ENCODE assay signal across 8 cellular contexts in the genomic region with DNA sequence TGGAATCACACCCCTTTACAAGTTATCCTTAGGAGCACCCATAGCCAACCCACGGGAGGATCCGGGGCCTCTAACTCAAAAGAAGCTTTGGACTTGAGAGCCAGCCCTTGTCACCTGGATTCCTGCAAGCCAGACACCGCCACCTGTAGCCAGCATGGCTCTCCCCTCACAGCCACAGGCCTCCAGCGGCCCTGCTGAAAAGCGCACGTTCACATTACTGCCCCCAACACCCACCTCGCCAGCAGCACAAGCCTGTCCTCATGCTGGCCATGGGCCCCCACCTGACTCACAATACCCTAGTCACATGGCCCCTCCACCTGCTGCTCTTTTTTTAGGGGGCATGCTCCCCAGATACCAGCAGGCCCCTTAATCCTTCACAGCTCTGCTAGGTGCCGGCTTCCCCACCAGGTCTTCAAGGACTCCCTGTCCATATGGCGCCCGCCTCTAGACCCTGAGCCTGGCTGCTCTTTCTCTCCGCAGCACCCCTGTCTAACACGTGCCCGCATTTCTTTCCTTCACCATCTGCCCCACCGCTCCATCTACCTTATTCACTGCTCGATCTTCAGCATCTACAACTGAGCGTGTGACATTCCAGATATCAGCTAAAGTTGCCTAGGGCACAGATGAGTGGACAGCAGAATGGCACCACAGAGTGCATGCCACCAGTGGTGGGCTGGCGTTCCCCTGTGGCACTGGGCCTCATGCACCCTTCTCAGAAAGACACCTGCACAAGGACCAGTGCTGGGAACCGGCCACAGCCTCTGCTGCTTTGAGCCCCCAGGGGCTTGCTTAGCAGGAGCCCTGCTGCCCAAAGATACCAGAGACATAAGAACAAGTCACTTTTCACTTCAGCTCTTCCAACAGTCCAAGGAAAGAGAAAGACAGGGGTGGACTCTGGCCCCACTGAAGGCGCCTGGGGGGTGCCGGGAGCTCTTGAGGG. TPM values are rescaled to one million over a fixed set of nuclear protein-coding genes. Genes with fewer than 3 reads are reported as not detected.
DNase-seq lines count a peak whose midpoint lies in the region; ATAC-seq and TF ChIP-seq lines count a peak whose summit lies in the region.

No MANE protein-coding gene starts in this region.

- H3K4me3 ChIP-seq in left ventricle myocardium inferior (no peak overlapping the region), right atrium auricular region (no peak overlapping the region), vagina (no peak overlapping the region)

- no peaks in the 10 kb centered on the region for H3K36me3 Mint-ChIP-seq in T-helper 17 cell (ENCODE audit: low read depth)
- peaks cover 0 to 11% (median 0%) of the 10 kb centered on the region in 3 donors for H3K36me3 Mint-ChIP-seq in immature natural killer cell

- no peaks in the 10 kb centered on the region for H3K9me3 Mint-ChIP-seq in immature natural killer cell

- TF ChIP-seq POLR2A in vagina (IDR thresholded peaks at IDR 0.05) = no peak

- H3K27ac ChIP-seq in left ventricle myocardium inferior (replicated peaks) = peak overlapping the region; percentile 44
- no peak overlapping the region for H3K27ac ChIP-seq in right atrium auricular region
- peak overlapping the region; percentile 78 for H3K27ac ChIP-seq in vagina

- H3K27me3 ChIP-seq in left ventricle myocardium inferior (ENCODE audit: low read depth) (no peaks in the 10 kb centered on the region), right atrium auricular region (no peaks in the 10 kb centered on the region), vagina (no peaks in the 10 kb centered on the region)

- H3K9me3 ChIP-seq in left ventricle myocardium inferior (replicated peaks) (no peaks in the 10 kb centered on the region), right atrium auricular region (no peaks in the 10 kb centered on the region), T-helper 17 cell (ENCODE audit: control insufficient read depth, low read length, poor library complexity, severe bottlenecking) (no peaks in the 10 kb centered on the region), vagina (no peaks in the 10 kb centered on the region)

- H3K36me3 ChIP-seq in left ventricle myocardium inferior (peaks cover 7% of the 10 kb centered on the region), right atrium auricular region (no peaks in the 10 kb centered on the region), vagina (peaks cover 0 to 3% of the 10 kb centered on the region in 2 donors)

- intact Hi-C loops in left ventricle myocardium inferior (cut with micrococcal nuclease) (no loop called here), vagina (cut with DNase I) (no loop called here)

- H3K27ac Mint-ChIP-seq in T-helper 17 cell = peak overlapping the region; percentile 96
- H3K27ac Mint-ChIP-seq in immature natural killer cell = peak overlapping the region in 4 of 6 donors; percentile 36 to 98 (median 68)

- peak overlapping the region; percentile 50 for H3K4me3 Mint-ChIP-seq in T-helper 17 cell
- peak overlapping the region in 1 of 5 donors; percentile 84 for H3K4me3 Mint-ChIP-seq in immature natural killer cell

- no peak for ATAC-seq in T-helper 17 cell

- TF ChIP-seq CTCF in left ventricle myocardium inferior (IDR thresholded peaks at IDR 0.05; ENCODE audit: borderline replicate concordance) = no peak
- TF ChIP-seq CTCF in right atrium auricular region (IDR thresholded peaks at IDR 0.05) = no peak
- TF ChIP-seq CTCF in vagina (IDR thresholded peaks at IDR 0.05) = no peak

- H3K4me1 ChIP-seq in left ventricle myocardium inferior = peaks cover 53% of the 10 kb centered on the region
- peaks cover 0 to 33% of the 10 kb centered on the region in 2 donors for H3K4me1 ChIP-seq in right atrium auricular region
- peaks cover 41% of the 10 kb centered on the region for H3K4me1 ChIP-seq in vagina

- no peaks in the 10 kb centered on the region for H3K27me3 Mint-ChIP-seq in T-helper 17 cell
- H3K27me3 Mint-ChIP-seq in immature natural killer cell (ENCODE audit: low read depth in 3 of 3) = peaks cover 0 to 2% (median 2%) of the 10 kb centered on the region in 3 donors

- H3K4me1 Mint-ChIP-seq in T-helper 17 cell (peaks cover 37% of the 10 kb centered on the region), immature natural killer cell (peaks cover 35 to 44% of the 10 kb centered on the region in 2 donors)

- DNase-seq in left ventricle myocardium inferior = no peak
- no peak for DNase-seq in right atrium auricular region (ENCODE audit: low spot score)
- no peak for DNase-seq in T-helper 17 cell
- DNase-seq in immature natural killer cell = no peak
- no peak for DNase-seq in vagina (ENCODE audit: extremely low spot score in 2 of 2)
- no peak for DNase-seq in ureter (ENCODE audit: low spot score)
- no peak for DNase-seq in OCI-M1 (lab: John Stamatoyannopoulos, UW)
- no peak for DNase-seq in NOMO-1 (lab: John Stamatoyannopoulos, UW; ENCODE audit: unreplicated experiment in 2 of 2)

RNA-seq across cellular contexts. Expression of gene CARS1, which starts 6.6 kb away (rescaled TPM):
- total RNA-seq in left ventricle myocardium inferior (14.3 TPM), right atrium auricular region (10 to 100 TPM; 12.2 to 15.3 TPM), T-helper 17 cell (10 to 100 TPM; 41.4 to 52.0 TPM), vagina (26.0 TPM), ureter (90.0 TPM)
- 10 to 100 TPM; 32.6 to 48.9 (median 44.2) TPM for polyA plus RNA-seq in immature natural killer cell

RNA-seq across cellular contexts. Expression of gene NAP1L4, which starts 58.5 kb away (rescaled TPM):
- total RNA-seq in left ventricle myocardium inferior = 175 TPM
- 100 to 1,000 TPM in 1 of 2 donors, 10 to 100 TPM in 1; 79.2 to 128 TPM for total RNA-seq in right atrium auricular region
- total RNA-seq in T-helper 17 cell = 100 to 1,000 TPM; 229 to 275 TPM
- 100 to 1,000 TPM; 131 to 157 (median 139) TPM for polyA plus RNA-seq in immature natural killer cell
- total RNA-seq in vagina = 108 TPM
- 189 TPM for total RNA-seq in ureter

Comparison
In these comparisons a context has a peak if more than half of its experiments do, and no peak if none do; other contexts are left out.
1. H3K27ac ChIP-seq: peak in left ventricle myocardium inferior (single experiment) and vagina (single experiment); none in right atrium auricular region (0 of 2).